ENCODE assay signal across 28 cellular contexts in genomic region chr2:54534625-54535024, GRCh38.
DNase-seq lines count a peak whose midpoint lies in the region; ATAC-seq, FAIRE-seq and TF ChIP-seq lines count a peak whose summit lies in the region.
"Had no signal": no experiment of that assay in that cellular context is flagged by ENCODE, and none has a peak within 500 bp of the region (broad histone marks: within the 10 kb centered on the region; RNA-seq: fewer than 3 reads in every experiment).

No MANE protein-coding gene starts in this region.

- no peaks in the 10 kb centered on the region for H3F3A ChIP-seq in PC-3 (ENCODE audit: low read length, unreplicated experiment)

- POLR2A ChIA-PET in PC-3 (lab: Charles Lee; ENCODE audit: unreplicated experiment) = interaction anchor here (0.7 kb wide), 1 partner anchor 45 kb away, joined by 3 read pairs; no protein-coding TSS in a partner anchor
- POLR2A ChIA-PET in A673 (lab: Charles Lee; ENCODE audit: low non-redundant PET) = no interaction called here

- peak overlapping the region; percentile 24 for H3K27ac Mint-ChIP-seq in type B pancreatic cell

- CTCF ChIA-PET in PC-3 (lab: Charles Lee) = no interaction called here
- CTCF ChIA-PET in A673 (lab: Charles Lee) = no interaction called here

- no peaks in the 10 kb centered on the region for H3K9me1 ChIP-seq in keratinocyte (ENCODE audit: control insufficient read depth, extremely low read depth, insufficient read depth, low read length)

- no peak overlapping the region for H3K9ac ChIP-seq in PC-3 (ENCODE audit: low read length)
- no peak overlapping the region for H3K9ac ChIP-seq in keratinocyte (ENCODE audit: control insufficient read depth, extremely low read depth, insufficient read depth, low read length)
- H3K9ac ChIP-seq: SK-N-SH had no signal

- H3K4me3 ChIP-seq in PC-3 (ENCODE audit: low read length) = no peak overlapping the region
- H3K4me3 ChIP-seq in bronchial epithelial cell (ENCODE audit: low read depth, low read length) = no peak overlapping the region
- H3K4me3 ChIP-seq in keratinocyte (ENCODE audit: control insufficient read depth in 2 of 3, extremely low read depth in 1 of 3, insufficient read depth in 2 of 3, low read depth in 1 of 3, low read length in 3 of 3) = no peak overlapping the region
- H3K4me3 ChIP-seq in A673 (ENCODE audit: low read depth, low read length, poor library complexity, severe bottlenecking) = no peak overlapping the region
- H3K4me3 ChIP-seq: ascending aorta, gastroesophageal sphincter, prostate gland, sigmoid colon, stomach, tibial artery had no signal

- H3K4me2 ChIP-seq in PC-3 (ENCODE audit: low read length) (no peak overlapping the region), keratinocyte (ENCODE audit: control insufficient read depth, extremely low read depth, insufficient read depth, low read depth, low read length) (peak overlapping the region; percentile 7)
- H3K4me2 ChIP-seq: SK-N-SH had no signal

- DNase-seq in PC-3 = no peak
- peak; percentile 76 for DNase-seq in bronchial epithelial cell (ENCODE audit: low read depth)
- peak; percentile 23 for DNase-seq in keratinocyte (ENCODE audit: low read depth, low spot score)
- DNase-seq in type B pancreatic cell (ENCODE audit: extremely low spot score, unreplicated experiment) = no peak
- no peak for DNase-seq in HT-29 (ENCODE audit: low spot score)
- no peak for DNase-seq in A673 (ENCODE audit: low spot score)
- DNase-seq: activated CD4-positive, alpha-beta T cell treated with anti-CD3 and anti-CD28 coated beads, Interleukin-2, amount 50 U/mL, for 4 hours; activated T-cell treated with anti-CD3 and anti-CD28 coated beads, Interleukin-2, amount 50 U/mL, for 48 hours; DND-41; hypothalamus; mesendoderm; NCI-H1417; NCI-H2029 treated with DMSO at 0.1 percent for 48 hours; NCI-H524; OCI-M1; sigmoid colon; SK-N-SH; stimulated activated CD4-positive, alpha-beta T cell treated with anti-CD3 and anti-CD28 coated beads, Interleukin-4, amount 100 ng/mL, for 1 hour; stomach; tibial artery had no signal

- H3K27ac ChIP-seq in PC-3 (ENCODE audit: low read length) (peak overlapping the region; percentile 86; the same call in 1 of the 2 replicates), keratinocyte (ENCODE audit: control insufficient read depth, insufficient read depth, low read length) (peak overlapping the region; percentile 34), A673 (ENCODE audit: low read depth, low read length, poor library complexity, severe bottlenecking) (no peak overlapping the region)
- H3K27ac ChIP-seq: ascending aorta, C4-2B, prostate gland, sigmoid colon, tibial artery had no signal

- H3K9me2 ChIP-seq in PC-3 (replicated peaks; ENCODE audit: low read length) = no peaks in the 10 kb centered on the region
- H3K9me2 ChIP-seq: SK-N-SH had no signal

- dilution Hi-C loops in keratinocyte (cut with MboI; ENCODE audit: extremely low pct_ligation_motif_present, low sequenced_read_pairs) = no loop called here

- peaks cover 4% of the 10 kb centered on the region for H3K27me3 Mint-ChIP-seq in type B pancreatic cell
- H3K27me3 Mint-ChIP-seq: central memory CD8-positive, alpha-beta T cell had no signal

- TF ChIP-seq CTCF in PC-3 (conservative IDR thresholded peaks at IDR 0.05; ENCODE audit: low read depth, low read length) (no peak), bronchial epithelial cell (IDR thresholded peaks at IDR 0.05; ENCODE audit: insufficient read depth, low read length, severe bottlenecking) (no peak), keratinocyte (optimal IDR thresholded peaks at IDR 0.05 in 1 of 3, IDR thresholded peaks at IDR 0.05 in 1 of 3, conservative IDR thresholded peaks at IDR 0.05 in 1 of 3; ENCODE audit: extremely low read depth in 1 of 3, insufficient read depth in 2 of 3, low read length in 3 of 3) (no peak), type B pancreatic cell (conservative IDR thresholded peaks at IDR 0.05) (no peak), A673 (conservative IDR thresholded peaks at IDR 0.05; ENCODE audit: low read depth, low read length) (no peak)

- H3K27me3 ChIP-seq in PC-3 (ENCODE audit: low read length) (no peaks in the 10 kb centered on the region), bronchial epithelial cell (ENCODE audit: control insufficient read depth, insufficient read depth, low read length) (no peaks in the 10 kb centered on the region), keratinocyte (ENCODE audit: control insufficient read depth, extremely low read depth, insufficient read depth, low read length) (no peaks in the 10 kb centered on the region), A673 (replicated peaks; ENCODE audit: insufficient read depth, low read depth, low read length, poor library complexity) (no peaks in the 10 kb centered on the region)
- H3K27me3 ChIP-seq: ascending aorta, gastroesophageal sphincter, sigmoid colon, stomach, tibial artery had no signal

- peaks cover 10% of the 10 kb centered on the region; the same call in 1 of the 2 replicates for H3K79me2 ChIP-seq in PC-3 (ENCODE audit: low read length)
- no peaks in the 10 kb centered on the region for H3K79me2 ChIP-seq in keratinocyte (ENCODE audit: control insufficient read depth, insufficient read depth, low read length)

- peaks cover 27% of the 10 kb centered on the region for H3K4me1 Mint-ChIP-seq in type B pancreatic cell (ENCODE audit: unreplicated experiment)
- H3K4me1 Mint-ChIP-seq: central memory CD8-positive, alpha-beta T cell had no signal

- BruUV-seq in PC-3 (replicated peaks; lab: Mats Ljungman, UMichigan) = no TSS peak
- no TSS peak for BruUV-seq in A673 (replicated peaks; lab: Mats Ljungman, UMichigan)

- no peaks in the 10 kb centered on the region for H4K20me1 ChIP-seq in PC-3 (ENCODE audit: low read length)
- no peaks in the 10 kb centered on the region for H4K20me1 ChIP-seq in keratinocyte (ENCODE audit: control insufficient read depth, extremely low read depth, insufficient read depth, low read length)

- H3K4me3 Mint-ChIP-seq in type B pancreatic cell = no peak overlapping the region
- H3K4me3 Mint-ChIP-seq: central memory CD8-positive, alpha-beta T cell had no signal

- H3K9me3 ChIP-seq in PC-3 (ENCODE audit: low read length) (no peaks in the 10 kb centered on the region), keratinocyte (ENCODE audit: control insufficient read depth, low read depth, low read length) (no peaks in the 10 kb centered on the region), A673 (ENCODE audit: low read depth, low read length, poor library complexity, severe bottlenecking) (no peaks in the 10 kb centered on the region)
- H3K9me3 ChIP-seq: ascending aorta, gastroesophageal sphincter, prostate gland, sigmoid colon, SK-N-SH, stomach, tibial artery had no signal

- FAIRE-seq in bronchial epithelial cell (lab: Jason Lieb, UNC) (no peak), keratinocyte (lab: Jason Lieb, UNC) (no peak)
- FAIRE-seq: H54 had no signal

- H3K36me3 ChIP-seq in PC-3 (ENCODE audit: low read depth, low read length) = no peaks in the 10 kb centered on the region
- no peaks in the 10 kb centered on the region for H3K36me3 ChIP-seq in bronchial epithelial cell (ENCODE audit: control insufficient read depth, insufficient read depth, low read length)
- no peaks in the 10 kb centered on the region for H3K36me3 ChIP-seq in keratinocyte (ENCODE audit: control insufficient read depth in 2 of 2, extremely low read depth in 1 of 2, insufficient read depth in 2 of 2, low read length in 2 of 2)
- no peaks in the 10 kb centered on the region for H3K36me3 ChIP-seq in A673 (ENCODE audit: insufficient read depth, low read length, poor library complexity, severe bottlenecking)

- H3K36me3 Mint-ChIP-seq in type B pancreatic cell = peaks cover 28% of the 10 kb centered on the region

- ATAC-seq in PC-3 = no peak
- ATAC-seq in HG02885 (IDR thresholded peaks at IDR 0.05; ENCODE audit: poor library complexity, unreplicated experiment) = no peak
- ATAC-seq: gastroesophageal sphincter, Right ventricle myocardium inferior had no signal

- H3K4me1 ChIP-seq in PC-3 (ENCODE audit: insufficient read depth, low read length) (peaks cover 37% of the 10 kb centered on the region), keratinocyte (ENCODE audit: control insufficient read depth, extremely low read depth, insufficient read depth, low read length) (peaks cover 37% of the 10 kb centered on the region), A673 (ENCODE audit: insufficient read depth, low read length, poor library complexity, severe bottlenecking) (peaks cover 10% of the 10 kb centered on the region)
- H3K4me1 ChIP-seq: ascending aorta, prostate gland had no signal

- intact Hi-C loops in PC-3 (cut with micrococcal nuclease) = no loop called here
- intact Hi-C loops in A673 (cut with micrococcal nuclease; ENCODE audit: unreplicated experiment) = no loop called here

- no peaks in the 10 kb centered on the region for H3K9me3 Mint-ChIP-seq in type B pancreatic cell
- H3K9me3 Mint-ChIP-seq: central memory CD8-positive, alpha-beta T cell had no signal

- no peak overlapping the region for H2AFZ ChIP-seq in PC-3 (ENCODE audit: low read length)
- H2AFZ ChIP-seq in keratinocyte (ENCODE audit: control insufficient read depth, low read length) = peak overlapping the region; percentile 55

Comparison
In these comparisons a context has a peak if more than half of its experiments do, and no peak if none do; other contexts are left out.
1. DNase-seq: peak in bronchial epithelial cell (single experiment) and keratinocyte (single experiment); none in PC-3 (single experiment), type B pancreatic cell (single experiment), HT-29 (single experiment) and A673 (single experiment).